In genomic region chr20:6053776-6054688, GRCh38 we compare ENCODE assay signal across 9 cellular contexts. TPM values are rescaled to one million over a fixed set of nuclear protein-coding genes. Genes with fewer than 3 reads are reported as not detected.
A peak's percentile ranks its signal among the peaks of the same experiment; 100 is the strongest.
DNase-seq lines count a peak whose midpoint lies in the region; ATAC-seq and TF ChIP-seq lines count a peak whose summit lies in the region.
"Had no signal": no experiment of that assay in that cellular context is flagged by ENCODE, and none has a peak within 500 bp of the region (broad histone marks: within the 10 kb centered on the region; RNA-seq: fewer than 3 reads in every experiment).

LRRN4 (minus strand) TSS chr20:6054060; CDS start chr20:6052799, 1,261 bp downstream.

- peak; percentile 56 for DNase-seq in EL
- DNase-seq in NCI-H1105 treated with DMSO at 0.1 percent for 48 hours (lab: John Stamatoyannopoulos, UW), result peak; percentile 91
- peak; percentile 72 for DNase-seq in amniotic epithelial cell (ENCODE audit: low read depth)
- DNase-seq in mesothelial cell of epicardium (ENCODE audit: low spot score in 2 of 2, unreplicated experiment in 2 of 2), result peak in 1 of 2 experiments; percentile 67
- no peak for DNase-seq in HEK293T (ENCODE audit: extremely low spot score)
- no peak for DNase-seq in ascending aorta (ENCODE audit: low spot score in 2 of 2)

- peak within 1 kb of the TSS; percentile 100 for H3K27ac Mint-ChIP-seq in mesothelial cell of epicardium
- H3K27ac Mint-ChIP-seq: memory B cell had no signal

- peaks cover 0 to 4% of the 10 kb centered on the region in 2 donors for H3K4me1 ChIP-seq in ascending aorta

- no peaks in the 10 kb centered on the region for H3K36me3 ChIP-seq in ascending aorta

- peaks cover 72% of the 10 kb centered on the region for H3K4me1 Mint-ChIP-seq in mesothelial cell of epicardium

- H3K9me3 Mint-ChIP-seq in mesothelial cell of epicardium, result no peaks in the 10 kb centered on the region
- H3K9me3 Mint-ChIP-seq: memory B cell had no signal

- H3K9me3 ChIP-seq in ascending aorta, result no peaks in the 10 kb centered on the region

- H3K4me3 ChIP-seq in ascending aorta, result no peak within 1 kb of the TSS

- TF ChIP-seq CTCF in mesothelial cell of epicardium (IDR thresholded peaks at IDR 0.05; ENCODE audit: unreplicated experiment), result no peak
- TF ChIP-seq CTCF in ascending aorta (IDR thresholded peaks at IDR 0.05), result no peak

- intact Hi-C loops in ascending aorta (cut with DNase I), result no loop called here

- peak within 1 kb of the TSS; percentile 69 for H3K4me3 Mint-ChIP-seq in mesothelial cell of epicardium
- H3K4me3 Mint-ChIP-seq: memory B cell had no signal

- CTCF ChIA-PET in HEK293T (lab: Yijun Ruan, JAX), result no interaction called here

- H3K27me3 ChIP-seq in ascending aorta, result no peaks in the 10 kb centered on the region

- no peak within 1 kb of the TSS for H3K27ac ChIP-seq in ascending aorta

- H3K27me3 Mint-ChIP-seq in mesothelial cell of epicardium (ENCODE audit: low read depth), result peaks cover 9% of the 10 kb centered on the region

- ATAC-seq in HG03108 (IDR thresholded peaks at IDR 0.05; ENCODE audit: unreplicated experiment) (no peak), GM21390 (IDR thresholded peaks at IDR 0.05; ENCODE audit: unreplicated experiment) (no peak)

- POLR2A ChIA-PET in HEK293T (lab: Yijun Ruan, JAX), result interaction anchor here (0.6 kb wide), 1 partner anchor 21 kb away, joined by 3 read pairs; no protein-coding TSS in a partner anchor

- peaks cover 9% of the 10 kb centered on the region for H3K36me3 Mint-ChIP-seq in mesothelial cell of epicardium
- H3K36me3 Mint-ChIP-seq: memory B cell had no signal

TF ChIP-seq in HEK293T, 16 proteins besides CTCF, POLR2A, EP300 and RAD21:
- TF ChIP-seq FOXM1 (IDR thresholded peaks at IDR 0.05; ENCODE audit: borderline replicate concordance), result no peak
- no peak for TF ChIP-seq FOXK2 (IDR thresholded peaks at IDR 0.05)
- TF ChIP-seq ZNF384 (IDR thresholded peaks at IDR 0.05), result no peak
- TF ChIP-seq LEF1 (IDR thresholded peaks at IDR 0.05; ENCODE audit: borderline replicate concordance), result no peak
- no peak for TF ChIP-seq ELF4 (IDR thresholded peaks at IDR 0.05)
- no peak for TF ChIP-seq FOXA1 (IDR thresholded peaks at IDR 0.05)
- TF ChIP-seq SUZ12 (IDR thresholded peaks at IDR 0.05), result no peak
- no peak for TF ChIP-seq BHLHE40 (IDR thresholded peaks at IDR 0.05; ENCODE audit: borderline replicate concordance)
- no peak for TF ChIP-seq ARNT (IDR thresholded peaks at IDR 0.05)
- TF ChIP-seq L3MBTL2 (conservative IDR thresholded peaks at IDR 0.05), result no peak
- no peak for TF ChIP-seq PKNOX1 (IDR thresholded peaks at IDR 0.05)
- no peak for TF ChIP-seq TARDBP (IDR thresholded peaks at IDR 0.05)

RNA-seq across cellular contexts. Expression of gene LRRN4, which starts in this region (rescaled TPM):
- total RNA-seq in mesothelial cell of epicardium, result 75.4 to 89.5 TPM (median 78.8 TPM) in 3 replicates
- not detected for total RNA-seq in ascending aorta

Comparison
In these comparisons a context has a peak if more than half of its experiments do, and no peak if none do; other contexts are left out.
1. RNA of gene LRRN4 (total RNA-seq): 75.4 to 89.5 TPM in mesothelial cell of epicardium; not detected in ascending aorta (single experiment); every median in the first group is over 10 times any median in the second.
2. DNase-seq: peak in EL (single experiment), NCI-H1105 treated with DMSO at 0.1 percent for 48 hours (single experiment) and amniotic epithelial cell (single experiment); none in HEK293T (single experiment) and ascending aorta (0 of 2).